8 cellular contexts compared by ENCODE assay signal in the genomic region with DNA sequence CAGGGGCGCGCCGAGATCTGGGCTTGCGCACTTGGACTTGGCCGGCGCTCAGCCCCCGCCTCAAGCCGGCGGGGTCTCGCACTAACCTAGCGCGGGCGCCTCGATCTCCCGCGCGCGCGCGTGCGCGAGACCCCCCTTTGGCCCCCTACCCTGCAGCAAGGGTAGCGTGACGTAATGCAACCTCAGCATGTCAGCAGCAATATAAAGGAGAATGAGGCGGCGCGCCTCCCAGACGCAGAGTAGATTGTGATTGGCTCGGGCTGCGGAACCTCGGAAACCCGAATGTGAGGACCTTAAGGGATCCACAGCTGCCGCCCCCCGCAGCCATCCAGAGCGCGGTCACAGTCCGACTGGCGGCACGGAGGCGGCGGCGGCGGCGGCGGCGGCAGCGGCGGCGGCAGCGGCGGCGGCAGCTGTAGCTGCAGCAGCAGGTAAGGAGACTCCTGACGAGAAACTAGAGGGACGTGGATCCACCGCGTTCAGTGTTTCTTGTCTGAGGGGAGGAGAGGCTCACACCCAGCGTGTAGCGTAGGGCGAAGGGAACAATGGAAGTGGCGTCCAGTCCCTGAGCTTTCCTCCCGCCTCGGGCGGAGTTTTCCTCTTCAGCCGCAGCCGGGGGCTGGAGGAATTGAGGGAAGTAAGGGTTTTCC. TPM values are rescaled to one million over a fixed set of nuclear protein-coding genes. Genes with fewer than 3 reads are reported as not detected.
DNase-seq lines count a peak whose midpoint lies in the region; ATAC-seq, FAIRE-seq and TF ChIP-seq lines count a peak whose summit lies in the region.

TSS of gene SATL1 (minus strand) at position 19 of the 650 bp plus-strand sequence. CDS start 134,811 bp downstream, outside the sequence.
TSS of gene ZNF711 (plus strand) at position 231 of the 650 bp plus-strand sequence. CDS start 3,582 bp downstream, outside the sequence.

- no peaks in the 10 kb centered on the region for H3K4me1 ChIP-seq in CD8-positive, alpha-beta memory T cell (ENCODE audit: insufficient read depth, low read length)
- H3K4me1 ChIP-seq in keratinocyte (ENCODE audit: control insufficient read depth, extremely low read depth, insufficient read depth, low read length) = no peaks in the 10 kb centered on the region
- H3K4me1 ChIP-seq in skeletal muscle tissue (ENCODE audit: control insufficient read depth in 3 of 3, insufficient read depth in 3 of 3, low read length in 3 of 3) = peaks cover 0 to 7% (median 0%) of the 10 kb centered on the region in 3 donors

- H3K9me1 ChIP-seq in keratinocyte (ENCODE audit: control insufficient read depth, extremely low read depth, insufficient read depth, low read length) = no peaks in the 10 kb centered on the region

- no peaks in the 10 kb centered on the region for H3K36me3 ChIP-seq in CD8-positive, alpha-beta memory T cell (ENCODE audit: insufficient read depth, low read length)
- H3K36me3 ChIP-seq in keratinocyte (ENCODE audit: control insufficient read depth in 2 of 2, extremely low read depth in 1 of 2, insufficient read depth in 2 of 2, low read length in 2 of 2) (no peaks in the 10 kb centered on the region), skeletal muscle tissue (ENCODE audit: control insufficient read depth in 3 of 3, insufficient read depth in 3 of 3, low read length in 3 of 3) (no peaks in the 10 kb centered on the region)

- POLR2A ChIA-PET in CD8-positive, alpha-beta memory T cell (lab: Charles Lee) = no interaction called here

- peaks cover 6 to 14% of the 10 kb centered on the region in 2 donors for H3K27me3 Mint-ChIP-seq in CD8-positive, alpha-beta memory T cell

- peak within 1 kb of the TSS; percentile 76 for H3K4me2 ChIP-seq in keratinocyte (ENCODE audit: control insufficient read depth, extremely low read depth, insufficient read depth, low read depth, low read length)

- peak within 1 kb of the TSS; percentile 50 for H3K4me3 ChIP-seq in CD8-positive, alpha-beta memory T cell (ENCODE audit: low read length)
- H3K4me3 ChIP-seq in keratinocyte (ENCODE audit: control insufficient read depth in 2 of 3, extremely low read depth in 1 of 3, insufficient read depth in 2 of 3, low read depth in 1 of 3, low read length in 3 of 3) (peak within 1 kb of the TSS; percentile 57 to 80 (median 69)), skeletal muscle tissue (ENCODE audit: low read length in 3 of 3) (peak within 1 kb of the TSS; percentile 58 to 75 (median 66))

- TF ChIP-seq CTCF in keratinocyte (optimal IDR thresholded peaks at IDR 0.05 in 1 of 3, IDR thresholded peaks at IDR 0.05 in 1 of 3, conservative IDR thresholded peaks at IDR 0.05 in 1 of 3; ENCODE audit: extremely low read depth in 1 of 3, insufficient read depth in 2 of 3, low read length in 3 of 3) = no peak

- peak within 1 kb of the TSS in 5 of 8 donors; percentile 44 to 84 (median 75) for H3K27ac Mint-ChIP-seq in CD8-positive, alpha-beta memory T cell

- H3K27ac ChIP-seq in CD8-positive, alpha-beta memory T cell (ENCODE audit: low read depth, low read length) = no peak within 1 kb of the TSS
- H3K27ac ChIP-seq in keratinocyte (ENCODE audit: control insufficient read depth, insufficient read depth, low read length) (no peak within 1 kb of the TSS), skeletal muscle tissue (ENCODE audit: low read depth, low read length) (no peak within 1 kb of the TSS)

- TF ChIP-seq EP300 in Ishikawa (IDR thresholded peaks at IDR 0.05; ENCODE audit: borderline replicate concordance) = no peak

- H4K20me1 ChIP-seq in keratinocyte (ENCODE audit: control insufficient read depth, extremely low read depth, insufficient read depth, low read length) = no peaks in the 10 kb centered on the region

- peak within 1 kb of the TSS; percentile 83 to 94 (median 86) for H3K4me3 Mint-ChIP-seq in CD8-positive, alpha-beta memory T cell

- no peak for TF ChIP-seq RAD21 in Ishikawa (IDR thresholded peaks at IDR 0.05; ENCODE audit: low read depth)

- no peaks in the 10 kb centered on the region for H3K36me3 Mint-ChIP-seq in CD8-positive, alpha-beta memory T cell

- no peaks in the 10 kb centered on the region for H3K79me2 ChIP-seq in keratinocyte (ENCODE audit: control insufficient read depth, insufficient read depth, low read length)

- peaks cover 9 to 19% (median 16%) of the 10 kb centered on the region in 3 donors for H3K4me1 Mint-ChIP-seq in CD8-positive, alpha-beta memory T cell

- no peak for FAIRE-seq in keratinocyte (lab: Jason Lieb, UNC)

- no peaks in the 10 kb centered on the region for H3K27me3 ChIP-seq in CD8-positive, alpha-beta memory T cell (ENCODE audit: insufficient read depth, low read length, poor library complexity, severe bottlenecking)
- H3K27me3 ChIP-seq in keratinocyte (ENCODE audit: control insufficient read depth, extremely low read depth, insufficient read depth, low read length) (no peaks in the 10 kb centered on the region), skeletal muscle tissue (ENCODE audit: control insufficient read depth in 3 of 3, insufficient read depth in 3 of 3, low read length in 3 of 3) (no peaks in the 10 kb centered on the region)

- peak; percentile 56 for ATAC-seq in GM19438 (IDR thresholded peaks at IDR 0.05; ENCODE audit: low read depth, unreplicated experiment)

- peaks cover 0 to 3% (median 0%) of the 10 kb centered on the region in 5 donors for H3K9me3 Mint-ChIP-seq in CD8-positive, alpha-beta memory T cell

- CTCF ChIA-PET in CD8-positive, alpha-beta memory T cell (lab: Charles Lee) = no interaction called here

- peak in 3 of 5 donors; percentile 9 to 24 (median 16) for DNase-seq in CD8-positive, alpha-beta memory T cell
- DNase-seq in SHP77 treated with DMSO at 0.1 percent for 48 hours (lab: John Stamatoyannopoulos, UW) = peak; percentile 60
- peak; percentile 42 for DNase-seq in cerebellar cortex (ENCODE audit: low spot score)
- DNase-seq in keratinocyte (ENCODE audit: low read depth, low spot score) = no peak
- DNase-seq in UCSD-AML1 (lab: John Stamatoyannopoulos, UW; ENCODE audit: unreplicated experiment) = no peak

- dilution Hi-C loops in keratinocyte (cut with MboI; ENCODE audit: extremely low pct_ligation_motif_present, low sequenced_read_pairs) = no loop called here

- H3K9ac ChIP-seq in keratinocyte (ENCODE audit: control insufficient read depth, extremely low read depth, insufficient read depth, low read length) (peak within 1 kb of the TSS; percentile 65), skeletal muscle tissue (ENCODE audit: low read depth in 1 of 3, low read length in 3 of 3) (peak within 1 kb of the TSS; percentile 24 to 74 (median 65))

- peak within 1 kb of the TSS; percentile 92 for H2AFZ ChIP-seq in keratinocyte (ENCODE audit: control insufficient read depth, low read length)

- H3K9me3 ChIP-seq in CD8-positive, alpha-beta memory T cell (ENCODE audit: low read length) = no peaks in the 10 kb centered on the region
- no peaks in the 10 kb centered on the region for H3K9me3 ChIP-seq in keratinocyte (ENCODE audit: control insufficient read depth, low read depth, low read length)
- H3K9me3 ChIP-seq in skeletal muscle tissue (ENCODE audit: control insufficient read depth in 3 of 3, low read length in 3 of 3) = no peaks in the 10 kb centered on the region

TF ChIP-seq in Ishikawa, 13 proteins besides CTCF, POLR2A, EP300 and RAD21 (continues in another document):
- TF ChIP-seq CEBPB (IDR thresholded peaks at IDR 0.05) (no peak), YY1 (IDR thresholded peaks at IDR 0.05; ENCODE audit: low read depth) (no peak), TAF1 (IDR thresholded peaks at IDR 0.05; ENCODE audit: low read depth) (no peak), MAX (IDR thresholded peaks at IDR 0.05) (peak; percentile 30; the same call in 1 of the 2 replicates)

RNA-seq across cellular contexts. Expression of gene SATL1, which starts in this region (rescaled TPM):
- not detected for total RNA-seq in CD8-positive, alpha-beta memory T cell
- not detected for polyA plus RNA-seq in CD8-positive, alpha-beta memory T cell
- polyA plus RNA-seq in keratinocyte = 0.18 to 0.52 TPM (median 0.30 TPM) in 3 replicates
- 1.4 TPM for polyA plus RNA-seq in keratinocyte (2011; ENCODE audit: low read depth)
- polyA plus RNA-seq in keratinocyte (2011; cell fraction: cytosol; rRNA removed) = 0.39 and 0.83 TPM in 2 replicates
- polyA plus RNA-seq in keratinocyte (2011; cell fraction: nucleus; rRNA removed) = 0.05 and 0.31 TPM in 2 replicates
- 0.22 and 0.71 TPM in 2 replicates for polyA plus RNA-seq in keratinocyte (2012; ENCODE audit: low replicate concordance)
- 0.13 to 0.20 TPM in 2 of 3 replicates, not detected in the other for polyA minus RNA-seq in keratinocyte
- polyA minus RNA-seq in keratinocyte (2011; cell fraction: cytosol; rRNA and poly(A)+ RNA removed) = not detected
- polyA minus RNA-seq in keratinocyte (2011; cell fraction: nucleus; rRNA and poly(A)+ RNA removed) = 0.21 and 0.23 TPM in 2 replicates
- total RNA-seq in skeletal muscle tissue = under 0.01 TPM

RNA-seq across cellular contexts. Expression of gene ZNF711, which starts in this region (rescaled TPM):
- under 1 TPM; 0.07 to 0.11 TPM for total RNA-seq in CD8-positive, alpha-beta memory T cell
- 1.3 TPM for polyA plus RNA-seq in CD8-positive, alpha-beta memory T cell
- 0.92 to 2.9 TPM (median 2.4 TPM) in 3 replicates for polyA plus RNA-seq in keratinocyte
- 2.1 TPM for polyA plus RNA-seq in keratinocyte (2011; ENCODE audit: low read depth)
- polyA plus RNA-seq in keratinocyte (2011; cell fraction: cytosol; rRNA removed) = 0.68 and 1.4 TPM in 2 replicates
- 4.4 and 6.6 TPM in 2 replicates for polyA plus RNA-seq in keratinocyte (2011; cell fraction: nucleus; rRNA removed)
- 0.89 and 2.3 TPM in 2 replicates for polyA plus RNA-seq in keratinocyte (2012; ENCODE audit: low replicate concordance)
- 1.4 to 2.5 TPM in 2 of 3 replicates, not detected in the other for polyA minus RNA-seq in keratinocyte
- polyA minus RNA-seq in keratinocyte (2011; cell fraction: cytosol; rRNA and poly(A)+ RNA removed) = 0.96 TPM
- 1.2 and 1.6 TPM in 2 replicates for polyA minus RNA-seq in keratinocyte (2011; cell fraction: nucleus; rRNA and poly(A)+ RNA removed)
- total RNA-seq in skeletal muscle tissue = 15.7 TPM

Comparison
In these comparisons a context has a peak if more than half of its experiments do, and no peak if none do; other contexts are left out.
1. RNA of gene ZNF711 (total RNA-seq): 15.7 TPM in skeletal muscle tissue (single experiment); 0.07 to 0.11 TPM in CD8-positive, alpha-beta memory T cell; every median in the first group is over 10 times any median in the second.
2. DNase-seq: peak in CD8-positive, alpha-beta memory T cell (3 of 5), SHP77 treated with DMSO at 0.1 percent for 48 hours (single experiment) and cerebellar cortex (single experiment); none in keratinocyte (single experiment) and UCSD-AML1 (single experiment).
3. Peak in every context shown above with its lines, with median percentiles within 50 percentile points of each other: H3K4me3 ChIP-seq.